15 cellular contexts compared by ENCODE assay signal in genomic region chr10:71832967-71833366, GRCh38. TPM values are rescaled to one million over a fixed set of nuclear protein-coding genes. Genes with fewer than 3 reads are reported as not detected.
DNase-seq lines count a peak whose midpoint lies in the region; ATAC-seq and TF ChIP-seq lines count a peak whose summit lies in the region.
"Had no signal": no experiment of that assay in that cellular context is flagged by ENCODE, and none has a peak within 500 bp of the region (broad histone marks: within the 10 kb centered on the region; RNA-seq: fewer than 3 reads in every experiment).

No MANE protein-coding gene starts in this region.

- peaks cover 29% of the 10 kb centered on the region for H3K4me1 Mint-ChIP-seq in activated T-cell treated with anti-CD3 and anti-CD28 coated beads, Interleukin-2, amount 50 U/mL, for 72 hours (ENCODE audit: low read depth)
- peaks cover 90% of the 10 kb centered on the region for H3K4me1 Mint-ChIP-seq in dendritic cell treated with granulocyte-macrophage colony-stimulating factor and Interleukin-4, amounts not matched to agents 40 ng/mL and 50 ng/mL, for 4 days (ENCODE audit: low read depth)
- H3K4me1 Mint-ChIP-seq in stimulated activated naive CD8-positive, alpha-beta T cell treated with anti-CD3 and anti-CD28 coated beads, Interleukin-15, amount 100 ng/mL, for 72 hours = peaks cover 42% of the 10 kb centered on the region

- no peak overlapping the region for H3K4me2 ChIP-seq in osteoblast (ENCODE audit: insufficient read depth, low read length)

- no peak overlapping the region for H2AFZ ChIP-seq in osteoblast (ENCODE audit: low read length)

- H3K36me3 ChIP-seq in osteoblast (ENCODE audit: insufficient read depth, low read length) = peaks cover 40% of the 10 kb centered on the region

- H3K4me3 Mint-ChIP-seq in activated T-cell treated with anti-CD3 and anti-CD28 coated beads, Interleukin-2, amount 50 U/mL, for 72 hours = no peak overlapping the region
- peak overlapping the region; percentile 44 for H3K4me3 Mint-ChIP-seq in dendritic cell treated with granulocyte-macrophage colony-stimulating factor and Interleukin-4, amounts not matched to agents 40 ng/mL and 50 ng/mL, for 4 days
- no peak overlapping the region for H3K4me3 Mint-ChIP-seq in stimulated activated naive CD8-positive, alpha-beta T cell treated with anti-CD3 and anti-CD28 coated beads, Interleukin-15, amount 100 ng/mL, for 72 hours

- peaks cover 36% of the 10 kb centered on the region for H3K4me1 ChIP-seq in osteoblast (ENCODE audit: insufficient read depth, low read length)

- peaks cover 5 to 6% of the 10 kb centered on the region in 2 donors for H3K36me3 Mint-ChIP-seq in activated T-cell treated with anti-CD3 and anti-CD28 coated beads, Interleukin-2, amount 50 U/mL, for 72 hours (ENCODE audit: insufficient read depth in 2 of 2)
- peaks cover 99% of the 10 kb centered on the region for H3K36me3 Mint-ChIP-seq in dendritic cell treated with granulocyte-macrophage colony-stimulating factor and Interleukin-4, amounts not matched to agents 40 ng/mL and 50 ng/mL, for 4 days (ENCODE audit: low read depth)

- intact Hi-C loops in dendritic cell treated with granulocyte-macrophage colony-stimulating factor and Interleukin-4, amounts not matched to agents 40 ng/mL and 50 ng/mL, for 4 days (cut with micrococcal nuclease) = no loop called here

- no peak for TF ChIP-seq CTCF in osteoblast (IDR thresholded peaks at IDR 0.05; ENCODE audit: extremely low read depth, low read depth, low read length)

- H3K27ac Mint-ChIP-seq in activated T-cell treated with anti-CD3 and anti-CD28 coated beads, Interleukin-2, amount 50 U/mL, for 72 hours = no peak overlapping the region
- peak overlapping the region; percentile 71 for H3K27ac Mint-ChIP-seq in dendritic cell treated with granulocyte-macrophage colony-stimulating factor and Interleukin-4, amounts not matched to agents 40 ng/mL and 50 ng/mL, for 4 days
- no peak overlapping the region for H3K27ac Mint-ChIP-seq in stimulated activated naive CD8-positive, alpha-beta T cell treated with anti-CD3 and anti-CD28 coated beads, Interleukin-15, amount 100 ng/mL, for 72 hours
- H3K27ac Mint-ChIP-seq: activated T-helper 2 cell treated with anti-CD3 and anti-CD28 coated beads, Interferon-gamma antibody, Interleukin-2, Interleukin-4, amounts not matched to agents 10 μg/mL and 5 μg/mL and 100 μg/mL, durations not matched to agents 14 hours and 24 hours and 36 hours had no signal

- DNase-seq in activated T-cell treated with anti-CD3 and anti-CD28 coated beads, Interleukin-2, amount 50 U/mL, for 72 hours = no peak
- DNase-seq in activated T-cell treated with anti-CD3 and anti-CD28 coated beads, Interleukin-2, amount 50 U/mL, for 1 hour = no peak
- peak in 1 of 2 donors; percentile 30 for DNase-seq in stimulated activated naive CD8-positive, alpha-beta T cell treated with anti-CD3 and anti-CD28 coated beads, Interleukin-15, amount 100 ng/mL, for 72 hours
- no peak for DNase-seq in osteoblast (ENCODE audit: insufficient read length, low spot score, missing footprints)
- DNase-seq: activated CD4-positive, alpha-beta T cell treated with anti-CD3 and anti-CD28 coated beads for 4 hours; H7; NCI-H1694; NCI-H345 had no signal

- peaks cover 79% of the 10 kb centered on the region for H3K79me2 ChIP-seq in osteoblast (ENCODE audit: insufficient read depth, low read length)

- H3K9me3 Mint-ChIP-seq in activated T-cell treated with anti-CD3 and anti-CD28 coated beads, Interleukin-2, amount 50 U/mL, for 72 hours = no peaks in the 10 kb centered on the region
- peaks cover 10% of the 10 kb centered on the region for H3K9me3 Mint-ChIP-seq in dendritic cell treated with granulocyte-macrophage colony-stimulating factor and Interleukin-4, amounts not matched to agents 40 ng/mL and 50 ng/mL, for 4 days
- no peaks in the 10 kb centered on the region for H3K9me3 Mint-ChIP-seq in stimulated activated naive CD8-positive, alpha-beta T cell treated with anti-CD3 and anti-CD28 coated beads, Interleukin-15, amount 100 ng/mL, for 72 hours
- H3K9me3 Mint-ChIP-seq: activated T-helper 2 cell treated with anti-CD3 and anti-CD28 coated beads, Interferon-gamma antibody, Interleukin-2, Interleukin-4, amounts not matched to agents 10 μg/mL and 5 μg/mL and 100 μg/mL, durations not matched to agents 14 hours and 24 hours and 36 hours had no signal

- H3K27me3 ChIP-seq in osteoblast (ENCODE audit: insufficient read depth, low read length) = no peaks in the 10 kb centered on the region
- H3K27me3 ChIP-seq: SJSA1 had no signal

- H3K27ac ChIP-seq in osteoblast (ENCODE audit: low read depth, low read length) = no peak overlapping the region
- H3K27ac ChIP-seq: prostate gland, SJSA1 had no signal

- H4K20me1 ChIP-seq in osteoblast (ENCODE audit: insufficient read depth, low read length) = peaks cover 79% of the 10 kb centered on the region

- no peaks in the 10 kb centered on the region for H3K9me3 ChIP-seq in osteoblast (ENCODE audit: low read depth, low read length)
- H3K9me3 ChIP-seq: prostate gland, SJSA1 had no signal

- no peak overlapping the region for H3K4me3 ChIP-seq in osteoblast (ENCODE audit: insufficient read depth, low read length)
- H3K4me3 ChIP-seq: prostate gland, SJSA1 had no signal

- no peaks in the 10 kb centered on the region for H3K27me3 Mint-ChIP-seq in activated T-cell treated with anti-CD3 and anti-CD28 coated beads, Interleukin-2, amount 50 U/mL, for 72 hours (ENCODE audit: low read depth)
- H3K27me3 Mint-ChIP-seq in dendritic cell treated with granulocyte-macrophage colony-stimulating factor and Interleukin-4, amounts not matched to agents 40 ng/mL and 50 ng/mL, for 4 days = no peaks in the 10 kb centered on the region
- no peaks in the 10 kb centered on the region for H3K27me3 Mint-ChIP-seq in stimulated activated naive CD8-positive, alpha-beta T cell treated with anti-CD3 and anti-CD28 coated beads, Interleukin-15, amount 100 ng/mL, for 72 hours

- peak; percentile 29 to 34 for ATAC-seq in activated T-cell treated with anti-CD3 and anti-CD28 coated beads, Interleukin-2, amount 50 U/mL, for 72 hours (replicated peaks in 1 of 2)
- peak; percentile 19 for ATAC-seq in HG02759 (IDR thresholded peaks at IDR 0.05; ENCODE audit: unreplicated experiment)
- peak; percentile 84 for ATAC-seq in stimulated activated naive CD8-positive, alpha-beta T cell treated with anti-CD3 and anti-CD28 coated beads, Interleukin-15, amount 100 ng/mL, for 72 hours
- ATAC-seq in SK-N-SH treated with all-trans-retinoic acid at 6 μM for 48 hours = no peak
- no peak for ATAC-seq in HG02678 (IDR thresholded peaks at IDR 0.05; ENCODE audit: unreplicated experiment)

TF ChIP-seq in SK-N-SH treated with all-trans-retinoic acid at 6 μM for 48 hours, 23 proteins besides CTCF, POLR2A, EP300 and RAD21 (continues in another document):
- TF ChIP-seq CREB5 (CRISPR knock-in tag; IDR thresholded peaks at IDR 0.05; ENCODE audit: low read depth) (no peak), ZNF8 (CRISPR knock-in tag; IDR thresholded peaks at IDR 0.05) (no peak), ARNTL (CRISPR knock-in tag; IDR thresholded peaks at IDR 0.05; ENCODE audit: borderline replicate concordance, low read depth) (no peak), RARB (CRISPR knock-in tag; IDR thresholded peaks at IDR 0.05) (no peak), ZNF565 (CRISPR knock-in tag; conservative IDR thresholded peaks at IDR 0.05; ENCODE audit: low read depth) (no peak), OSR1 (CRISPR knock-in tag; IDR thresholded peaks at IDR 0.05) (no peak), ZNF70 (CRISPR knock-in tag; IDR thresholded peaks at IDR 0.05) (no peak), ZFP30 (CRISPR knock-in tag; IDR thresholded peaks at IDR 0.05) (no peak), ZFP3 (CRISPR knock-in tag; IDR thresholded peaks at IDR 0.05) (no peak), BACH2 (CRISPR knock-in tag; IDR thresholded peaks at IDR 0.05; ENCODE audit: borderline replicate concordance) (no peak), PATZ1 (CRISPR knock-in tag; IDR thresholded peaks at IDR 0.05; ENCODE audit: borderline replicate concordance) (no peak), TCF4 (CRISPR knock-in tag; IDR thresholded peaks at IDR 0.05; ENCODE audit: borderline replicate concordance) (no peak), ESRRG (CRISPR knock-in tag; IDR thresholded peaks at IDR 0.05) (no peak)

RNA-seq across cellular contexts. Expression of gene PSAP, which starts 18.1 kb away (rescaled TPM):
- total RNA-seq in activated T-cell treated with anti-CD3 and anti-CD28 coated beads, Interleukin-2, amount 50 U/mL, for 72 hours = 100 to 1,000 TPM; 111 to 139 TPM
- 1,248 and 1,391 TPM in 2 replicates for total RNA-seq in osteoblast

RNA-seq across cellular contexts. Expression of gene VSIR, which starts 59.6 kb away (rescaled TPM):
- total RNA-seq in activated T-cell treated with anti-CD3 and anti-CD28 coated beads, Interleukin-2, amount 50 U/mL, for 72 hours = 10 to 100 TPM; 70.1 to 70.5 TPM
- total RNA-seq in osteoblast = 69.5 and 75.3 TPM in 2 replicates

Comparison
In these comparisons a context has a peak if more than half of its experiments do, and no peak if none do; other contexts are left out.
1. ATAC-seq: peak in activated T-cell treated with anti-CD3 and anti-CD28 coated beads, Interleukin-2, amount 50 U/mL, for 72 hours (2 of 2), HG02759 (single experiment) and stimulated activated naive CD8-positive, alpha-beta T cell treated with anti-CD3 and anti-CD28 coated beads, Interleukin-15, amount 100 ng/mL, for 72 hours (single experiment); none in SK-N-SH treated with all-trans-retinoic acid at 6 μM for 48 hours (single experiment) and HG02678 (single experiment).